Comparison of ENCODE assay signal across 34 cellular contexts in genomic region chr13:102422690-102423089, GRCh38. TPM values are rescaled to one million over a fixed set of nuclear protein-coding genes. Genes with fewer than 3 reads are reported as not detected.
DNase-seq lines count a peak whose midpoint lies in the region; ATAC-seq, FAIRE-seq and TF ChIP-seq lines count a peak whose summit lies in the region.
"Had no signal": no experiment of that assay in that cellular context is flagged by ENCODE, and none has a peak within 500 bp of the region (broad histone marks: within the 10 kb centered on the region; RNA-seq: fewer than 3 reads in every experiment).

No MANE protein-coding gene starts in this region.

- H3K9ac ChIP-seq in SK-N-SH: no peak overlapping the region
- H3K9ac ChIP-seq: BLaER1; BLaER1 treated with 17β-estradiol and CSF1 and Interleukin-3, amounts not matched to agents 10 nM and 100 nM had no signal

- H3K9me3 ChIP-seq in SK-N-SH (peaks cover 7% of the 10 kb centered on the region; the same call in 1 of the 2 replicates), HEK293 (ENCODE audit: control insufficient read depth, insufficient read depth, low read depth, low read length) (no peaks in the 10 kb centered on the region)
- H3K9me3 ChIP-seq: A549, BE2C had no signal

- POLR2A ChIA-PET in SK-N-SH (lab: Yijun Ruan, JAX): no interaction called here
- POLR2A ChIA-PET in HEK293 (lab: Yijun Ruan, JAX): no interaction called here

- TF ChIP-seq RAD21 in SK-N-SH (IDR thresholded peaks at IDR 0.05; ENCODE audit: low read length): no peak

- TF ChIP-seq EP300 in SK-N-SH (IDR thresholded peaks at IDR 0.05; ENCODE audit: borderline replicate concordance in 1 of 2, low read depth in 1 of 2, low read length in 1 of 2): no peak

- H3K4me1 ChIP-seq in SK-N-SH (ENCODE audit: control insufficient read depth in 1 of 2, insufficient read depth in 2 of 2, low read depth in 1 of 2, low read length in 1 of 2): no peaks in the 10 kb centered on the region
- no peaks in the 10 kb centered on the region for H3K4me1 ChIP-seq in HEK293 (ENCODE audit: control insufficient read depth, insufficient read depth, low read length)
- H3K4me1 ChIP-seq: A549; BE2C; BLaER1; BLaER1 treated with 17β-estradiol and CSF1 and Interleukin-3, amounts not matched to agents 10 nM and 100 nM; Caco-2 had no signal

- no peaks in the 10 kb centered on the region for H3K9me2 ChIP-seq in SK-N-SH

- peaks cover 0 to 4% of the 10 kb centered on the region in 2 experiments for H3K36me3 ChIP-seq in SK-N-SH (replicated peaks in 1 of 2; ENCODE audit: control insufficient read depth in 1 of 2, insufficient read depth in 2 of 2, low read length in 1 of 2)
- H3K36me3 ChIP-seq in HEK293 (ENCODE audit: control insufficient read depth in 2 of 2, insufficient read depth in 1 of 2, low read length in 2 of 2): no peaks in the 10 kb centered on the region
- H3K36me3 ChIP-seq: BE2C; BLaER1; BLaER1 treated with 17β-estradiol and CSF1 and Interleukin-3, amounts not matched to agents 10 nM and 100 nM had no signal

- TF ChIP-seq CTCF in SK-N-SH (IDR thresholded peaks at IDR 0.05) (no peak), HEK293 (tag by site-specific recombination; IDR thresholded peaks at IDR 0.05) (no peak)

- no peaks in the 10 kb centered on the region for H3F3A ChIP-seq in SK-N-SH (replicated peaks; ENCODE audit: insufficient read depth)

- no peaks in the 10 kb centered on the region for H3K27me3 ChIP-seq in SK-N-SH (ENCODE audit: insufficient read depth)
- H3K27me3 ChIP-seq: BE2C; BLaER1; BLaER1 treated with 17β-estradiol and CSF1 and Interleukin-3, amounts not matched to agents 10 nM and 100 nM had no signal

- no peak overlapping the region for H3K4me3 ChIP-seq in SK-N-SH (ENCODE audit: low read depth in 2 of 2, low read length in 1 of 2)
- no peak overlapping the region for H3K4me3 ChIP-seq in HEK293 (ENCODE audit: low read depth, low read length)
- H3K4me3 ChIP-seq: A549; BLaER1; BLaER1 treated with 17β-estradiol and CSF1 and Interleukin-3, amounts not matched to agents 10 nM and 100 nM had no signal

- no peak for DNase-seq in SK-N-SH
- no peak for DNase-seq in H54 (ENCODE audit: insufficient read length, low spot score)
- no peak for DNase-seq in activated effector memory CD4-positive, alpha-beta T cell treated with anti-CD3 and anti-CD28 coated beads, Interleukin-2, amount 50 U/mL, for 16 hours
- DNase-seq: 8988T; ACHN; AML-193; BE2C; C1 segment of cervical spinal cord; Caco-2; Calu3; CD4-positive, alpha-beta memory T cell; CD4-positive, alpha-beta T cell; CD4-positive, CD25-positive, alpha-beta regulatory T cell; CD8-positive, alpha-beta memory T cell; CD8-positive, alpha-beta T cell; COR-L47; DMS 273 treated with DMSO at 0.1 percent for 48 hours; DMS153; DMS53; DMS79; DMS79 treated with DMSO at 0.1 percent for 48 hours; DND-41; EL had no signal

- H3K4me2 ChIP-seq in SK-N-SH: no peak overlapping the region
- H3K4me2 ChIP-seq: A549; BLaER1; BLaER1 treated with 17β-estradiol and CSF1 and Interleukin-3, amounts not matched to agents 10 nM and 100 nM had no signal

- peak; percentile 45 for FAIRE-seq in H54 (lab: Jason Lieb, UNC)
- FAIRE-seq: A204.1, A549, D721Med had no signal

- ATAC-seq in SK-N-SH treated with all-trans-retinoic acid at 6 μM for 48 hours (no peak), GM21717 (IDR thresholded peaks at IDR 0.05; ENCODE audit: unreplicated experiment) (no peak)
- ATAC-seq: A549; CD8-positive, alpha-beta T cell had no signal

- CTCF ChIA-PET in SK-N-SH (lab: Yijun Ruan, JAX) (no interaction called here), HEK293 (lab: Yijun Ruan, JAX) (no interaction called here)

- 21% methylated on average over 2 of the region's 2 CpGs for WGBS in SK-N-SH (ENCODE audit: low lambda C conversion rate)

- H4K20me1 ChIP-seq in SK-N-SH (ENCODE audit: insufficient read depth): no peaks in the 10 kb centered on the region
- H4K20me1 ChIP-seq: BLaER1; BLaER1 treated with 17β-estradiol and CSF1 and Interleukin-3, amounts not matched to agents 10 nM and 100 nM had no signal

- no peak for TF ChIP-seq POLR2A in H54 (IDR thresholded peaks at IDR 0.05; ENCODE audit: low read depth, low read length)

- no peaks in the 10 kb centered on the region for H3K79me2 ChIP-seq in SK-N-SH (ENCODE audit: insufficient read depth)

- no peak overlapping the region for H2AFZ ChIP-seq in SK-N-SH (ENCODE audit: low read depth)

- no peak overlapping the region for H3K27ac ChIP-seq in SK-N-SH (ENCODE audit: low read depth in 2 of 2, low read length in 1 of 2)
- no peak overlapping the region for H3K27ac ChIP-seq in HEK293 (ENCODE audit: extremely low read depth, low read depth, low read length)
- H3K27ac ChIP-seq: 22Rv1; A549; BLaER1; BLaER1 treated with 17β-estradiol and CSF1 and Interleukin-3, amounts not matched to agents 10 nM and 100 nM; C4-2B had no signal

TF ChIP-seq in SK-N-SH treated with all-trans-retinoic acid at 6 μM for 48 hours, 23 proteins besides CTCF, POLR2A, EP300 and RAD21:
- no peak for TF ChIP-seq PPARA (CRISPR knock-in tag; IDR thresholded peaks at IDR 0.05; ENCODE audit: borderline replicate concordance)
- TF ChIP-seq GLIS3 (CRISPR knock-in tag; IDR thresholded peaks at IDR 0.05): no peak
- no peak for TF ChIP-seq ARNTL (CRISPR knock-in tag; IDR thresholded peaks at IDR 0.05; ENCODE audit: borderline replicate concordance, low read depth)
- TF ChIP-seq ZNF8 (CRISPR knock-in tag; IDR thresholded peaks at IDR 0.05): peak; percentile 95
- no peak for TF ChIP-seq POU6F1 (CRISPR knock-in tag; IDR thresholded peaks at IDR 0.05; ENCODE audit: borderline replicate concordance, low read depth)
- no peak for TF ChIP-seq ESRRG (CRISPR knock-in tag; IDR thresholded peaks at IDR 0.05)
- TF ChIP-seq SNAI2 (CRISPR knock-in tag; IDR thresholded peaks at IDR 0.05): no peak

TF ChIP-seq in SK-N-SH, 30 proteins besides CTCF, POLR2A, EP300 and RAD21 (continues in another document):
- TF ChIP-seq ELF1 (IDR thresholded peaks at IDR 0.05) (no peak), USF2 (IDR thresholded peaks at IDR 0.05; ENCODE audit: borderline replicate concordance, low read depth, low read length) (no peak), TAF1 (IDR thresholded peaks at IDR 0.05; ENCODE audit: borderline replicate concordance, low read depth, low read length) (no peak), GATA2 (CRISPR knock-in tag; IDR thresholded peaks at IDR 0.05) (no peak), RFX5 (IDR thresholded peaks at IDR 0.05; ENCODE audit: low read length) (no peak), FOSL2 (IDR thresholded peaks at IDR 0.05; ENCODE audit: borderline replicate concordance, low read depth) (no peak)

TF ChIP-seq in HEK293, 187 proteins besides CTCF, POLR2A, EP300 and RAD21:
- TF ChIP-seq ZNF146 (tag by site-specific recombination; IDR thresholded peaks at IDR 0.05): peak; percentile 29; the same call in 1 of the 2 replicates
- TF ChIP-seq ZNF585B (tag by site-specific recombination; IDR thresholded peaks at IDR 0.05): no peak

RNA-seq across cellular contexts. Expression of gene FGF14, which starts 20.8 kb away (rescaled TPM):
- polyA plus RNA-seq in SK-N-SH (2012; rRNA removed): 0.20 and 0.36 TPM in 2 replicates
- 0.85 and 1.6 TPM in 2 replicates for polyA plus RNA-seq in SK-N-SH (2012; cell fraction: cytosol; rRNA removed)
- 0.62 and 0.75 TPM in 2 replicates for polyA plus RNA-seq in SK-N-SH (2012; cell fraction: nucleus; rRNA removed)
- polyA plus RNA-seq: A549; CD14-positive monocyte; CD8-positive, alpha-beta memory T cell had no signal
